15 cellular contexts compared by ENCODE assay signal in the genomic region with DNA sequence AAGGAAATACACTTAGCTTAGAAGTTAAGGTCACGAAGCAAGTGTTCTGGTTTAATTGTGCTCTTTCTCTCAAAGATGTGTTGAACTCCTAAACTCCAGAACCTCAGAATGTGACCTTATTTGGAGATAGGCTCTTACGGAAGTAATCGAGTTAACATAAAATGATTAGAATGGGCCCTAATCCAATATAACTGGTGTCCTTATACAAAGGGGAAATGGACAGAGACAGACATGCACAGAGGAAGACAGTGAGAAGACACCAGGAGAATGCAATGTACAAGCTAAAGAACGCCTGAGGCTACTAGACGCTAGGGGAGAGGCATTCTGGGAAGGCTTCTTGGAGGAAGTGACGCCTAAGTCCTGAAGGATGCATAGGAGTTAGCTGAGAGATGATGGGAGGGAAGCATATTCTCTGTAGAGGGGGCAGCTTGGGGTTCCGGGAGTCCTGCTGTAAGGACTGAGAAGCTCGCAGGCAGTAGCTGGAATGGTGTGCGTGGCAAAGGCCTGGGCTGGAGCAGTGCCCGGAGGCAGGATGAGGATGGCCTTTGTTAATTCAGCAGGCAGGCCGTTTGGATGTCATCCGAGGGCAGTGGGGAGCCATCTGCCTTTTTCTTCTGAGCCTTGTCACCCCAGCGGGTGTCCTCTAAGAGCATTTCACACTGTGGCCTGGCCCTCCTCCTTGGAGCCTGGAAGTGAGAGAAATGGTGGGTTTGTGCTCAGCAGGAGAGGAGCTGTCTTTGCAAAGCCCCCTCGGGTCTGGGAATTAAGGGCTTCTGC.
DNase-seq lines count a peak whose midpoint lies in the region; ATAC-seq and TF ChIP-seq lines count a peak whose summit lies in the region.
"Had no signal": no experiment of that assay in that cellular context is flagged by ENCODE, and none has a peak within 500 bp of the region (broad histone marks: within the 10 kb centered on the region; RNA-seq: fewer than 3 reads in every experiment).

No MANE protein-coding gene starts in this region.

- peak overlapping the region; percentile 84 for H3K27ac ChIP-seq in caudate nucleus (ENCODE audit: low read depth, low read length)
- H3K27ac ChIP-seq in upper lobe of right lung: no peak overlapping the region
- H3K27ac ChIP-seq: C4-2B had no signal

- H3K9me3 ChIP-seq in mucosa of descending colon (no peaks in the 10 kb centered on the region), upper lobe of right lung (no peaks in the 10 kb centered on the region)

- peaks cover 4% of the 10 kb centered on the region for H3K4me1 ChIP-seq in mucosa of descending colon (ENCODE audit: low read depth)
- peaks cover 9% of the 10 kb centered on the region for H3K4me1 ChIP-seq in upper lobe of right lung

- intact Hi-C loops in mucosa of descending colon (cut with DNase I, micrococcal nuclease): no loop called here
- intact Hi-C loops in upper lobe of right lung (cut with DNase I): no loop called here

- no peaks in the 10 kb centered on the region for H3K36me3 ChIP-seq in mucosa of descending colon (ENCODE audit: low read depth)
- no peaks in the 10 kb centered on the region for H3K36me3 ChIP-seq in upper lobe of right lung

- no peak for TF ChIP-seq POLR2A in erythroblast (IDR thresholded peaks at IDR 0.05; ENCODE audit: low read length)

- peak; percentile 95 for DNase-seq in ELF-1 (ENCODE audit: low read depth, low spot score)
- DNase-seq in NCI-H446 treated with DMSO at 0.1 percent for 48 hours (lab: John Stamatoyannopoulos, UW): peak; percentile 50
- peak in 60 of 61 donors; percentile 33 to 92 (median 80) for DNase-seq in caudate nucleus (lab: John Stamatoyannopoulos, UW)
- DNase-seq in middle frontal gyrus (ENCODE audit: extremely low spot score, low spot score): peak; percentile 80
- DNase-seq in erythroblast (lab: John Stamatoyannopoulos, UW): no peak
- no peak for DNase-seq in mucosa of descending colon
- DNase-seq in upper lobe of right lung: no peak
- DNase-seq: activated T-cell treated with anti-CD3 and anti-CD28 coated beads, Interleukin-2, amount 50 U/mL, for 4 hours; amniotic stem cell; islet precursor cell; naive B cell; NCI-H748 treated with DMSO at 0.1 percent for 48 hours had no signal

- no peak for TF ChIP-seq CTCF in mucosa of descending colon (IDR thresholded peaks at IDR 0.05)
- TF ChIP-seq CTCF in upper lobe of right lung (IDR thresholded peaks at IDR 0.05): no peak

- no peak for ATAC-seq in HG02884 (IDR thresholded peaks at IDR 0.05; ENCODE audit: unreplicated experiment)
- ATAC-seq in mucosa of descending colon: no peak
- no peak for ATAC-seq in upper lobe of right lung
- ATAC-seq: activated T-cell treated with anti-CD3 and anti-CD28 coated beads, Interleukin-2, amount 50 U/mL, for 4 hours; HCT116 had no signal

- H3K4me3 ChIP-seq in mucosa of descending colon: no peak overlapping the region
- no peak overlapping the region for H3K4me3 ChIP-seq in upper lobe of right lung

- H3K27me3 ChIP-seq in upper lobe of right lung: no peaks in the 10 kb centered on the region

Comparison
In these comparisons a context has a peak if more than half of its experiments do, and no peak if none do; other contexts are left out.
1. DNase-seq: peak in ELF-1 (single experiment), NCI-H446 treated with DMSO at 0.1 percent for 48 hours (single experiment), caudate nucleus (60 of 61) and middle frontal gyrus (single experiment); none in erythroblast (0 of 2), mucosa of descending colon (0 of 3) and upper lobe of right lung (single experiment).